Comparison of ENCODE assay signal across 22 cellular contexts in the genomic region with DNA sequence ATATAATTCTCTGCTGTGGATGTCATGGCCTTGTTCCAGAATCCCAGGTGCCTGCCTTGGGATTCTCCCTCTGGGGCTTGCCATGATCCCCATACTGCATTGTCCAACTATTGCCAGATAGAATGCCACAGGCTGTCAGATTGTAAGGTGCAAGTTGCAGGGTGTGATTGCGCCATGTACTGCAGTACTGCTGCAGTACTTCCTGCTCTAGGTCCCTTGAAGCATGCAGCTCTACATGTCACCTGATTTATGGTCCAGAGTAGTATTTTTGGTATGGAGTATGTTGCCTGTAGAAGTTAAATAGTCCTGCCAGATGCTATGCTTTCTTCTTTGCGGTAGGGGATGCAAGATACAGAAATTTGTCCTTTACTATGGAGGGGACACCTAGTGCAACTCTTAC. TPM values are rescaled to one million over a fixed set of nuclear protein-coding genes. Genes with fewer than 3 reads are reported as not detected.
"Had no signal": no experiment of that assay in that cellular context is flagged by ENCODE, and none has a peak within 500 bp of the region (broad histone marks: within the 10 kb centered on the region; RNA-seq: fewer than 3 reads in every experiment).

No MANE protein-coding gene starts in this region.

- H3K4me3 ChIP-seq: esophagus muscularis mucosa, heart right ventricle, left ventricle myocardium inferior, right atrium auricular region, stomach had no signal

- ATAC-seq: heart right ventricle had no signal

- H3K36me3 ChIP-seq: esophagus muscularis mucosa, heart right ventricle, left ventricle myocardium inferior, right atrium auricular region, stomach had no signal

- H3K9me3 Mint-ChIP-seq: immature natural killer cell, neural crest cell, type B pancreatic cell had no signal

- H3K27ac ChIP-seq: esophagus muscularis mucosa, heart right ventricle, left ventricle myocardium inferior, right atrium auricular region, stomach had no signal

- H3K4me1 Mint-ChIP-seq: neural crest cell had no signal

- H3K4me3 Mint-ChIP-seq: activated CD4-positive, alpha-beta T cell treated with anti-CD3 and anti-CD28 coated beads, Interleukin-2, amount 10 ng/mL, durations not matched to agents 7 days and 5 days; neural crest cell; type B pancreatic cell had no signal

- H3K27me3 Mint-ChIP-seq: activated CD4-positive, alpha-beta T cell treated with anti-CD3 and anti-CD28 coated beads, Interleukin-2, amount 10 ng/mL, durations not matched to agents 7 days and 5 days had no signal

- DNase-seq: activated CD4-positive, alpha-beta T cell treated with anti-CD3 and anti-CD28 coated beads, Interleukin-2, amount 10 ng/mL, durations not matched to agents 7 days and 5 days; activated CD8-positive, alpha-beta memory T cell treated with anti-CD3 and anti-CD28 coated beads for 24 hours; activated CD8-positive, alpha-beta memory T cell treated with anti-CD3 and anti-CD28 coated beads, Interleukin-2, amount 50 U/mL, for 48 hours; effector CD4-positive, alpha-beta T cell; heart right ventricle; immature natural killer cell; kidney glomerular epithelial cell; left ventricle myocardium inferior; mammary epithelial cell; stimulated activated CD4-positive, alpha-beta T cell treated with anti-CD3 and anti-CD28 coated beads, Interleukin-2, amount 100 ng/mL, for 24 hours; stomach had no signal

- H3K27me3 ChIP-seq: right atrium auricular region, stomach had no signal

- H3K9me3 ChIP-seq: esophagus muscularis mucosa, left ventricle myocardium inferior, right atrium auricular region, stomach had no signal

- H3K4me1 ChIP-seq: esophagus muscularis mucosa, left ventricle myocardium inferior, right atrium auricular region had no signal

- H3K27ac Mint-ChIP-seq: progenitor cell of endocrine pancreas, type B pancreatic cell had no signal

- H3K36me3 Mint-ChIP-seq: type B pancreatic cell had no signal

RNA-seq across cellular contexts. Expression of gene SLC35G3, which starts 41.7 kb away (rescaled TPM):
- total RNA-seq: activated CD4-positive, alpha-beta T cell treated with anti-CD3 and anti-CD28 coated beads, Interleukin-2, amount 10 ng/mL, durations not matched to agents 7 days and 5 days; bronchial epithelial cell; cerebellum; esophagus muscularis mucosa; heart right ventricle; left ventricle myocardium inferior; mammary epithelial cell; myocyte; neural crest cell; osteoblast; progenitor cell of endocrine pancreas; right atrium auricular region; skeletal muscle tissue; stomach; temporal lobe had no signal
